ENCODE assay signal across 8 cellular contexts in genomic region chr4:146522862-146523205, GRCh38. TPM values are rescaled to one million over a fixed set of nuclear protein-coding genes. Genes with fewer than 3 reads are reported as not detected.
DNase-seq lines count a peak whose midpoint lies in the region; ATAC-seq and TF ChIP-seq lines count a peak whose summit lies in the region.

No MANE protein-coding gene starts in this region.

- H3K4me2 ChIP-seq in SU-DHL-6 (ENCODE audit: low read depth, low read length, poor library complexity, severe bottlenecking) (peak overlapping the region; percentile 86), skeletal muscle satellite cell (ENCODE audit: low read length) (peak overlapping the region; percentile 100)

- peak overlapping the region; percentile 98 for H3K4me3 ChIP-seq in BE2C (ENCODE audit: low read depth, low read length)
- H3K4me3 ChIP-seq in SU-DHL-6 (ENCODE audit: insufficient read depth, low read length, poor library complexity, severe bottlenecking): peak overlapping the region; percentile 97
- H3K4me3 ChIP-seq in skeletal muscle satellite cell (ENCODE audit: low read length): peak overlapping the region; percentile 98

- peak; percentile 16 for ATAC-seq in HG03196 (IDR thresholded peaks at IDR 0.05; ENCODE audit: unreplicated experiment)
- ATAC-seq in activated naive CD8-positive, alpha-beta T cell treated with anti-CD3 and anti-CD28 coated beads, Interleukin-2, amount 50 U/mL, for 24 hours: no peak

- no peaks in the 10 kb centered on the region for H3K36me3 Mint-ChIP-seq in activated naive CD8-positive, alpha-beta T cell treated with anti-CD3 and anti-CD28 coated beads, Interleukin-2, amount 50 U/mL, for 24 hours (ENCODE audit: low read depth)

- H4K20me1 ChIP-seq in SU-DHL-6 (ENCODE audit: low read depth, low read length): no peaks in the 10 kb centered on the region

- no peaks in the 10 kb centered on the region for H3K9me2 ChIP-seq in SU-DHL-6 (replicated peaks; ENCODE audit: insufficient read depth, low read length)

- H3K27me3 Mint-ChIP-seq in activated naive CD8-positive, alpha-beta T cell treated with anti-CD3 and anti-CD28 coated beads, Interleukin-2, amount 50 U/mL, for 24 hours: no peaks in the 10 kb centered on the region

- H3K9me3 Mint-ChIP-seq in activated naive CD8-positive, alpha-beta T cell treated with anti-CD3 and anti-CD28 coated beads, Interleukin-2, amount 50 U/mL, for 24 hours: no peaks in the 10 kb centered on the region

- H3K9ac ChIP-seq in SU-DHL-6 (ENCODE audit: low read length): peak overlapping the region; percentile 79
- H3K9ac ChIP-seq in skeletal muscle satellite cell (ENCODE audit: low read depth, low read length): peak overlapping the region; percentile 95

- no peaks in the 10 kb centered on the region for H3K27me3 ChIP-seq in BE2C
- no peaks in the 10 kb centered on the region for H3K27me3 ChIP-seq in SU-DHL-6 (ENCODE audit: low read length)
- no peaks in the 10 kb centered on the region for H3K27me3 ChIP-seq in skeletal muscle satellite cell (ENCODE audit: control insufficient read depth, insufficient read depth, low read length)

- no peak for TF ChIP-seq CTCF in BE2C (IDR thresholded peaks at IDR 0.05; ENCODE audit: low read depth, low read length)
- no peak for TF ChIP-seq CTCF in SU-DHL-6 (IDR thresholded peaks at IDR 0.05; ENCODE audit: insufficient read depth, low read length, poor library complexity, severe bottlenecking)

- H3K4me1 Mint-ChIP-seq in activated naive CD8-positive, alpha-beta T cell treated with anti-CD3 and anti-CD28 coated beads, Interleukin-2, amount 50 U/mL, for 24 hours: peaks cover 19% of the 10 kb centered on the region

- H3K36me3 ChIP-seq in BE2C: no peaks in the 10 kb centered on the region
- H3K36me3 ChIP-seq in SU-DHL-6 (ENCODE audit: low read length): no peaks in the 10 kb centered on the region
- no peaks in the 10 kb centered on the region for H3K36me3 ChIP-seq in skeletal muscle satellite cell (ENCODE audit: insufficient read depth, low read length)

- DNase-seq in BE2C: no peak
- DNase-seq in GM19240 (ENCODE audit: insufficient read length, low spot score): peak; percentile 8
- peak; percentile 21 for DNase-seq in glomerular visceral epithelial cell (ENCODE audit: extremely low spot score)
- DNase-seq in NCI-H446 treated with DMSO at 0.1 percent for 48 hours (lab: John Stamatoyannopoulos, UW): no peak
- no peak for DNase-seq in activated naive CD8-positive, alpha-beta T cell treated with anti-CD3 and anti-CD28 coated beads, Interleukin-2, amount 50 U/mL, for 24 hours

- H3F3A ChIP-seq in SU-DHL-6 (ENCODE audit: insufficient read depth): 0 out of 2 replicates have a peak, but pooled peaks cover 3% of the 10 kb centered on the region

- H3K9me3 ChIP-seq in BE2C (no peaks in the 10 kb centered on the region), SU-DHL-6 (ENCODE audit: insufficient read depth, low read length) (no peaks in the 10 kb centered on the region), skeletal muscle satellite cell (replicated peaks; ENCODE audit: low read length) (no peaks in the 10 kb centered on the region)

- peaks cover 2% of the 10 kb centered on the region; the same call in 1 of the 2 replicates for H3K4me1 ChIP-seq in BE2C
- peaks cover 12% of the 10 kb centered on the region for H3K4me1 ChIP-seq in skeletal muscle satellite cell (ENCODE audit: control insufficient read depth, insufficient read depth, low read length)

- H3K27ac ChIP-seq in SU-DHL-6 (ENCODE audit: low read depth, low read length): no peak overlapping the region

- peak overlapping the region; percentile 98 for H2AFZ ChIP-seq in SU-DHL-6 (ENCODE audit: low read depth, low read length, severe bottlenecking)

- H3K4me3 Mint-ChIP-seq in activated naive CD8-positive, alpha-beta T cell treated with anti-CD3 and anti-CD28 coated beads, Interleukin-2, amount 50 U/mL, for 24 hours: no peak overlapping the region

- no peak overlapping the region for H3K27ac Mint-ChIP-seq in activated naive CD8-positive, alpha-beta T cell treated with anti-CD3 and anti-CD28 coated beads, Interleukin-2, amount 50 U/mL, for 24 hours

- H3K79me2 ChIP-seq in SU-DHL-6 (ENCODE audit: insufficient read depth, low read length): no peaks in the 10 kb centered on the region; the same call in 1 of the 2 replicates

RNA-seq across cellular contexts. Expression of gene SLC10A7, which starts 1.1 kb away (rescaled TPM):
- polyA plus RNA-seq in BE2C (2012; ENCODE audit: insufficient read depth, insufficient read length, low read depth): 2.3 TPM
- 9.6 and 12.4 TPM in 2 replicates for total RNA-seq in skeletal muscle satellite cell (2012; rRNA removed)

Comparison
In these comparisons a context has a peak if more than half of its experiments do, and no peak if none do; other contexts are left out.
1. DNase-seq: peak in GM19240 (single experiment) and glomerular visceral epithelial cell (single experiment); none in BE2C (single experiment), NCI-H446 treated with DMSO at 0.1 percent for 48 hours (single experiment) and activated naive CD8-positive, alpha-beta T cell treated with anti-CD3 and anti-CD28 coated beads, Interleukin-2, amount 50 U/mL, for 24 hours (single experiment).
2. Peak in every context shown above with its lines, with median percentiles within 50 percentile points of each other: H3K4me3 ChIP-seq.